Comparison of ENCODE assay signal across 1 cellular context in genomic region chr1:206924549-206925115, GRCh38.
TF ChIP-seq lines count a peak whose summit lies in the region.

No MANE protein-coding gene starts in this region.

TF ChIP-seq in H1, 55 proteins besides CTCF, POLR2A, EP300 and RAD21:
- TF ChIP-seq RXRA (IDR thresholded peaks at IDR 0.05; ENCODE audit: insufficient read depth, low read depth, low read length): no peak
- TF ChIP-seq CTBP2 (IDR thresholded peaks at IDR 0.05; ENCODE audit: borderline replicate concordance, insufficient read depth, insufficient read length, low read length): no peak
- TF ChIP-seq SIN3A (conservative IDR thresholded peaks at IDR 0.05 in 1 of 2, IDR thresholded peaks at IDR 0.05 in 1 of 2; ENCODE audit: low read depth in 1 of 2, low read length in 2 of 2): no peak
- TF ChIP-seq SP1 (IDR thresholded peaks at IDR 0.05; ENCODE audit: low read depth, low read length): no peak
- no peak for TF ChIP-seq RNF2 (IDR thresholded peaks at IDR 0.05; ENCODE audit: borderline replicate concordance, low read depth, low read length, missing control alignments, poor library complexity, severe bottlenecking)
- no peak for TF ChIP-seq EZH2 (IDR thresholded peaks at IDR 0.05; ENCODE audit: low read depth, low read length, severe bottlenecking)
- TF ChIP-seq SIX5 (IDR thresholded peaks at IDR 0.05; ENCODE audit: low read depth, low read length): no peak
- no peak for TF ChIP-seq SRF (IDR thresholded peaks at IDR 0.05; ENCODE audit: low read depth, low read length)
- no peak for TF ChIP-seq HDAC2 (IDR thresholded peaks at IDR 0.05; ENCODE audit: borderline replicate concordance in 1 of 2, low read depth in 2 of 2, low read length in 2 of 2)
- TF ChIP-seq POU5F1 (IDR thresholded peaks at IDR 0.05; ENCODE audit: low read depth, low read length): no peak
- no peak for TF ChIP-seq JUN (IDR thresholded peaks at IDR 0.05; ENCODE audit: low read depth, low read length)
- TF ChIP-seq TAF1 (IDR thresholded peaks at IDR 0.05; ENCODE audit: low read depth, low read length): no peak
- TF ChIP-seq, protein P1, sequence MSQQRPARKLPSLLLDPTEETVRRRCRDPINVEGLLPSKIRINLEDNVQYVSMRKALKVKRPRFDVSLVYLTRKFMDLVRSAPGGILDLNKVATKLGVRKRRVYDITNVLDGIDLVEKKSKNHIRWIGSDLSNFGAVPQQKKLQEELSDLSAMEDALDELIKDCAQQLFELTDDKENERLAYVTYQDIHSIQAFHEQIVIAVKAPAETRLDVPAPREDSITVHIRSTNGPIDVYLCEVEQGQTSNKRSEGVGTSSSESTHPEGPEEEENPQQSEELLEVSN (IDR thresholded peaks at IDR 0.05): no peak
- no peak for TF ChIP-seq ZNF274 (IDR thresholded peaks at IDR 0.05; ENCODE audit: borderline replicate concordance, extremely low read depth, low read length)
- no peak for TF ChIP-seq SIRT6 (IDR thresholded peaks at IDR 0.05; ENCODE audit: low read length)
- TF ChIP-seq RBBP5 (IDR thresholded peaks at IDR 0.05; ENCODE audit: borderline replicate concordance, low read depth, low read length): no peak
TF ChIP-seq in H1: peak in this region for 0.
